In genomic region chr4:88738146-88738545, GRCh38 we compare ENCODE assay signal across 10 cellular contexts. TPM values are rescaled to one million over a fixed set of nuclear protein-coding genes. Genes with fewer than 3 reads are reported as not detected.
DNase-seq lines count a peak whose midpoint lies in the region; ATAC-seq and TF ChIP-seq lines count a peak whose summit lies in the region.
"Had no signal": no experiment of that assay in that cellular context is flagged by ENCODE, and none has a peak within 500 bp of the region (broad histone marks: within the 10 kb centered on the region; RNA-seq: fewer than 3 reads in every experiment).

No MANE protein-coding gene starts in this region.

- H3K79me2 ChIP-seq in GM23338 (replicated peaks; ENCODE audit: insufficient read depth) = no peaks in the 10 kb centered on the region

- in situ Hi-C loops in KBM-7 (cut with MboI; ENCODE audit: low pct_unique_long_range_greater_than_20kb, low sequenced_read_pairs) = no loop called here

- peaks cover 30% of the 10 kb centered on the region for H3K4me1 ChIP-seq in GM23338 (ENCODE audit: insufficient read depth)
- peaks cover 31% of the 10 kb centered on the region for H3K4me1 ChIP-seq in SJCRH30
- peaks cover 9% of the 10 kb centered on the region for H3K4me1 ChIP-seq in mesenchymal stem cell (ENCODE audit: control insufficient read depth, insufficient read depth, low read depth, low read length)
- peaks cover 10 to 23% (median 12%) of the 10 kb centered on the region in 3 donors for H3K4me1 ChIP-seq in skeletal muscle tissue (ENCODE audit: control insufficient read depth in 3 of 3, insufficient read depth in 3 of 3, low read length in 3 of 3)
- H3K4me1 ChIP-seq: foreskin keratinocyte had no signal

- H4K91ac ChIP-seq in mesenchymal stem cell (ENCODE audit: low read length) = no peak overlapping the region

- H3K27ac Mint-ChIP-seq in GM23338 = no peak overlapping the region
- H3K27ac Mint-ChIP-seq in activated T-helper 2 cell treated with anti-CD3 and anti-CD28 coated beads, Interferon-gamma antibody, Interleukin-2, Interleukin-4, amounts not matched to agents 10 μg/mL and 5 μg/mL and 100 μg/mL, durations not matched to agents 14 hours and 24 hours and 36 hours = no peak overlapping the region

- H3K4me2 ChIP-seq in GM23338 (peak overlapping the region; percentile 41; the same call in 1 of the 2 replicates), mesenchymal stem cell (ENCODE audit: low read length, poor library complexity, severe bottlenecking) (no peak overlapping the region)

- no peak for DNase-seq in GM23338 (ENCODE audit: low spot score)
- DNase-seq in SJCRH30 = peak; percentile 98 to 100
- no peak for DNase-seq in mesenchymal stem cell
- no peak for DNase-seq in KBM-7
- no peak for DNase-seq in kidney tubule cell (ENCODE audit: low spot score)
- no peak for DNase-seq in NCI-H2029 (lab: John Stamatoyannopoulos, UW)
- DNase-seq in activated T-helper 2 cell treated with anti-CD3 and anti-CD28 coated beads, Interferon-gamma antibody, Interleukin-2, Interleukin-4, amounts not matched to agents 10 μg/mL and 5 μg/mL and 100 μg/mL, durations not matched to agents 14 hours and 24 hours and 36 hours (ENCODE audit: low spot score) = no peak
- DNase-seq: effector CD8-positive, alpha-beta T cell had no signal

- no peak overlapping the region for H3K14ac ChIP-seq in mesenchymal stem cell (ENCODE audit: low read length in 2 of 2)

- H3K27me3 Mint-ChIP-seq in GM23338 (ENCODE audit: insufficient read depth, low read depth, poor library complexity) = peaks cover 6% of the 10 kb centered on the region
- no peaks in the 10 kb centered on the region for H3K27me3 Mint-ChIP-seq in activated T-helper 2 cell treated with anti-CD3 and anti-CD28 coated beads, Interferon-gamma antibody, Interleukin-2, Interleukin-4, amounts not matched to agents 10 μg/mL and 5 μg/mL and 100 μg/mL, durations not matched to agents 14 hours and 24 hours and 36 hours (ENCODE audit: low read depth)

- no peaks in the 10 kb centered on the region for H3K36me3 ChIP-seq in GM23338 (ENCODE audit: insufficient read depth)
- H3K36me3 ChIP-seq in SJCRH30 = peaks cover 6% of the 10 kb centered on the region
- peaks cover 4 to 44% of the 10 kb centered on the region in 2 experiments for H3K36me3 ChIP-seq in mesenchymal stem cell (ENCODE audit: control insufficient read depth in 1 of 2, insufficient read depth in 2 of 2, low read depth in 1 of 2, low read length in 2 of 2)
- peaks cover 4 to 11% (median 10%) of the 10 kb centered on the region in 3 donors for H3K36me3 ChIP-seq in skeletal muscle tissue (ENCODE audit: control insufficient read depth in 3 of 3, insufficient read depth in 3 of 3, low read length in 3 of 3)

- H3K23ac ChIP-seq in mesenchymal stem cell (ENCODE audit: low read length in 2 of 2) = no peak overlapping the region

- intact Hi-C loops in activated T-helper 2 cell treated with anti-CD3 and anti-CD28 coated beads, Interferon-gamma antibody, Interleukin-2, Interleukin-4, amounts not matched to agents 10 μg/mL and 5 μg/mL and 100 μg/mL, durations not matched to agents 14 hours and 24 hours and 36 hours (cut with micrococcal nuclease) = no loop called here

- no peaks in the 10 kb centered on the region for H4K20me1 ChIP-seq in GM23338 (replicated peaks; ENCODE audit: insufficient read depth)

- H2AFZ ChIP-seq in GM23338 (no peak overlapping the region), mesenchymal stem cell (ENCODE audit: low read depth, low read length) (no peak overlapping the region)

- peak overlapping the region; percentile 88 for H3K27ac ChIP-seq in GM23338 (ENCODE audit: low read depth)
- H3K27ac ChIP-seq in SJCRH30 = peak overlapping the region; percentile 93
- peak overlapping the region; percentile 64 for H3K27ac ChIP-seq in mesenchymal stem cell (ENCODE audit: low read length, poor library complexity, severe bottlenecking)
- H3K27ac ChIP-seq in skeletal muscle tissue (ENCODE audit: low read depth, low read length) = peak overlapping the region; percentile 88
- H3K27ac ChIP-seq: foreskin keratinocyte had no signal

- no peaks in the 10 kb centered on the region for H3K9me3 ChIP-seq in SJCRH30 (replicated peaks)
- no peaks in the 10 kb centered on the region for H3K9me3 ChIP-seq in mesenchymal stem cell (ENCODE audit: control insufficient read depth, low read length)
- no peaks in the 10 kb centered on the region for H3K9me3 ChIP-seq in skeletal muscle tissue (ENCODE audit: control insufficient read depth in 3 of 3, low read length in 3 of 3)

- no peak overlapping the region for H3K4ac ChIP-seq in mesenchymal stem cell (ENCODE audit: low read depth in 1 of 2, low read length in 2 of 2)

- no peak overlapping the region for H2BK5ac ChIP-seq in mesenchymal stem cell (ENCODE audit: low read depth, low read length, poor library complexity, severe bottlenecking)

- H3K9ac ChIP-seq in mesenchymal stem cell (ENCODE audit: low read length) (no peak overlapping the region), skeletal muscle tissue (ENCODE audit: low read depth in 1 of 3, low read length in 3 of 3) (peak overlapping the region; percentile 61 to 84 (median 68))

- no peaks in the 10 kb centered on the region; the same call in 2 of the 3 replicates for H3K9me3 Mint-ChIP-seq in GM23338
- H3K9me3 Mint-ChIP-seq in activated T-helper 2 cell treated with anti-CD3 and anti-CD28 coated beads, Interferon-gamma antibody, Interleukin-2, Interleukin-4, amounts not matched to agents 10 μg/mL and 5 μg/mL and 100 μg/mL, durations not matched to agents 14 hours and 24 hours and 36 hours = no peaks in the 10 kb centered on the region

- H2BK15ac ChIP-seq in mesenchymal stem cell (ENCODE audit: low read depth, poor library complexity, severe bottlenecking) = no peak overlapping the region

- H3K4me3 ChIP-seq in GM23338 (no peak overlapping the region), SJCRH30 (no peak overlapping the region), mesenchymal stem cell (ENCODE audit: insufficient read depth in 1 of 2, low read depth in 1 of 2, low read length in 2 of 2) (no peak overlapping the region), skeletal muscle tissue (ENCODE audit: low read length in 3 of 3) (peak overlapping the region; percentile 14 to 57 (median 40))

- WGBS in mesenchymal stem cell = 92% methylated on average over 4 of the region's 4 CpGs

- H2BK12ac ChIP-seq in mesenchymal stem cell (ENCODE audit: low read length in 2 of 2) = no peak overlapping the region

- no peak overlapping the region for H2BK120ac ChIP-seq in mesenchymal stem cell (ENCODE audit: low read depth, low read length)

- H3K4me1 Mint-ChIP-seq in GM23338 = peaks cover 38% of the 10 kb centered on the region
- H3K4me1 Mint-ChIP-seq in activated T-helper 2 cell treated with anti-CD3 and anti-CD28 coated beads, Interferon-gamma antibody, Interleukin-2, Interleukin-4, amounts not matched to agents 10 μg/mL and 5 μg/mL and 100 μg/mL, durations not matched to agents 14 hours and 24 hours and 36 hours (ENCODE audit: low read depth) = peaks cover 4% of the 10 kb centered on the region

- peaks cover 4% of the 10 kb centered on the region; the same call in 1 of the 3 replicates for H3K36me3 Mint-ChIP-seq in GM23338 (ENCODE audit: low read depth)
- peaks cover 6% of the 10 kb centered on the region for H3K36me3 Mint-ChIP-seq in activated T-helper 2 cell treated with anti-CD3 and anti-CD28 coated beads, Interferon-gamma antibody, Interleukin-2, Interleukin-4, amounts not matched to agents 10 μg/mL and 5 μg/mL and 100 μg/mL, durations not matched to agents 14 hours and 24 hours and 36 hours (ENCODE audit: low read depth)

- H2AK5ac ChIP-seq in mesenchymal stem cell (ENCODE audit: low read length, severe bottlenecking) = peak overlapping the region; percentile 79

- TF ChIP-seq CTCF in GM23338 (conservative IDR thresholded peaks at IDR 0.05; ENCODE audit: low read depth in 2 of 2) = no peak

- H4K8ac ChIP-seq in mesenchymal stem cell (ENCODE audit: low read length) = no peak overlapping the region

- H3K79me1 ChIP-seq in mesenchymal stem cell (replicated peaks; ENCODE audit: low read length, poor library complexity, severe bottlenecking) = no peaks in the 10 kb centered on the region

- H3K9me2 ChIP-seq in GM23338 (ENCODE audit: insufficient read depth) = no peaks in the 10 kb centered on the region; the same call in 1 of the 2 replicates

- no peaks in the 10 kb centered on the region for H3K27me3 ChIP-seq in GM23338 (ENCODE audit: insufficient read depth)
- H3K27me3 ChIP-seq in SJCRH30 = no peaks in the 10 kb centered on the region
- no peaks in the 10 kb centered on the region for H3K27me3 ChIP-seq in mesenchymal stem cell (ENCODE audit: control insufficient read depth in 1 of 2, insufficient read depth in 1 of 2, low read length in 2 of 2)
- no peaks in the 10 kb centered on the region for H3K27me3 ChIP-seq in skeletal muscle tissue (ENCODE audit: control insufficient read depth in 3 of 3, insufficient read depth in 3 of 3, low read length in 3 of 3)
- H3K27me3 ChIP-seq: foreskin keratinocyte had no signal

- H3F3A ChIP-seq in GM23338 (replicated peaks; ENCODE audit: low read depth) = no peaks in the 10 kb centered on the region

- ATAC-seq in GM23338 = no peak

- no peak overlapping the region for H3K18ac ChIP-seq in mesenchymal stem cell (ENCODE audit: low read depth in 1 of 2, low read length in 2 of 2)

- no peak overlapping the region for H3K4me3 Mint-ChIP-seq in GM23338
- H3K4me3 Mint-ChIP-seq in activated T-helper 2 cell treated with anti-CD3 and anti-CD28 coated beads, Interferon-gamma antibody, Interleukin-2, Interleukin-4, amounts not matched to agents 10 μg/mL and 5 μg/mL and 100 μg/mL, durations not matched to agents 14 hours and 24 hours and 36 hours (ENCODE audit: low read depth) = no peak overlapping the region

TF ChIP-seq in GM23338, 12 proteins besides CTCF, POLR2A, EP300 and RAD21:
- TF ChIP-seq STAT1 (IDR thresholded peaks at IDR 0.05; ENCODE audit: unreplicated experiment) = no peak
- no peak for TF ChIP-seq JUNB (IDR thresholded peaks at IDR 0.05; ENCODE audit: unreplicated experiment)
- no peak for TF ChIP-seq ZNF114 (CRISPR knock-in tag; IDR thresholded peaks at IDR 0.05)

RNA-seq across cellular contexts. Expression of gene NAP1L5, which starts 40.5 kb away (rescaled TPM):
- total RNA-seq in GM23338 (2014; rRNA removed; shearing (Covaris generic)) = 1.3 and 2.0 TPM in 2 replicates
- 2.4 and 3.9 TPM in 2 replicates for polyA plus RNA-seq in GM23338 (2016; fragmentation: Nextera tagmentation; extraction: Ambion mirVana)
- 10.4 and 10.5 TPM in 2 replicates for total RNA-seq in SJCRH30 (2014; rRNA removed; shearing (Covaris generic))
- 9.1 TPM for polyA plus RNA-seq in mesenchymal stem cell (2013, experiment 1 of 2)
- 9.6 TPM for polyA plus RNA-seq in mesenchymal stem cell (2013, experiment 2 of 2)
- 4.2 TPM for total RNA-seq in skeletal muscle tissue
- 5.6 TPM in 2 replicates for total RNA-seq in activated T-helper 2 cell treated with anti-CD3 and anti-CD28 coated beads, Interferon-gamma antibody, Interleukin-2, Interleukin-4, amounts not matched to agents 10 μg/mL and 5 μg/mL and 100 μg/mL, durations not matched to agents 14 hours and 24 hours and 36 hours

Comparison
In these comparisons a context has a peak if more than half of its experiments do, and no peak if none do; other contexts are left out.
1. DNase-seq: peak in SJCRH30 (2 of 2); none in GM23338 (single experiment), mesenchymal stem cell (single experiment), KBM-7 (single experiment), kidney tubule cell (single experiment), NCI-H2029 (single experiment) and activated T-helper 2 cell treated with anti-CD3 and anti-CD28 coated beads, Interferon-gamma antibody, Interleukin-2, Interleukin-4, amounts not matched to agents 10 μg/mL and 5 μg/mL and 100 μg/mL, durations not matched to agents 14 hours and 24 hours and 36 hours (single experiment).
2. H3K4me3 ChIP-seq: peak in skeletal muscle tissue (3 of 3); none in GM23338 (single experiment), SJCRH30 (single experiment) and mesenchymal stem cell (0 of 2).
3. Peak in every context shown above with its lines, with median percentiles within 50 percentile points of each other: H3K27ac ChIP-seq.